24 cellular contexts compared by ENCODE assay signal in the genomic region with DNA sequence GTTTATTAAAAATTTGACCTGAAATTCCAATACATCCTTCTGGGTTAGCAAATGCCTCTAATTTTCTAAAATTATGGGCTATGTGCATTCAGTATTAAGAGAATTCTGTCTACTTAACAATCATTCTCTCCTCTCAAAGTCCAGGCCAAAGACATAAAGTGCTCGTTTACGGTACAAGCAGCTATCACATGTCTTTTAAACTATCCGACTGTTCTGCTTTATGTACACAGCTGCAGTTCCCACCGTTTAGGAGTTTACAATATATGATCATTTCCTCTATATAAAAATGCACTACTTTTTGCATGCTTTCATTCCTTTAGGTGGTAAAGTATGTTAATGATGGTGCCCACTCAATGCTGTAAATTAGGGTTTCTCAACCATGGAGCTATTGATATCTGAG.
"Had no signal": no experiment of that assay in that cellular context is flagged by ENCODE, and none has a peak within 500 bp of the region (broad histone marks: within the 10 kb centered on the region; RNA-seq: fewer than 3 reads in every experiment).

No MANE protein-coding gene starts in this region.

- ATAC-seq: effector memory CD8-positive, alpha-beta T cell; gastrocnemius medialis; heart right ventricle; left cardiac atrium; left ventricle myocardium superior; psoas muscle; right lobe of liver; stimulated activated naive B cell treated with anti-CD40 and anti-IgM and Interleukin-4, amounts not matched to agents 10 μg/mL and 1 μg/mL and 100 μg/mL, for 72 hours; stimulated activated naive CD8-positive, alpha-beta T cell treated with anti-CD3 and anti-CD28 coated beads, Interleukin-15, amount 100 ng/mL, for 72 hours had no signal

- H3K36me3 ChIP-seq: esophagus muscularis mucosa, gastrocnemius medialis, heart right ventricle, right lobe of liver, tibial nerve had no signal

- H3K4me3 ChIP-seq: esophagus muscularis mucosa, gastrocnemius medialis, heart right ventricle, lung, psoas muscle, right lobe of liver, testis, tibial nerve had no signal

- DNase-seq: effector memory CD8-positive, alpha-beta T cell; gastrocnemius medialis; heart right ventricle; immature natural killer cell; left cardiac atrium; left ventricle myocardium superior; mesenchymal stem cell; midbrain; naive B cell; occipital lobe; psoas muscle; retina; right lobe of liver; stimulated activated CD4-positive, alpha-beta T cell treated with anti-CD3 and anti-CD28 coated beads, Interleukin-4, amount 100 ng/mL, for 24 hours; stimulated activated naive B cell treated with anti-CD40 and anti-IgM and Interleukin-4, amounts not matched to agents 10 μg/mL and 1 μg/mL and 100 μg/mL, for 72 hours; stimulated activated naive CD8-positive, alpha-beta T cell treated with anti-CD3 and anti-CD28 coated beads, Interleukin-15, amount 100 ng/mL, for 72 hours; testis had no signal

- H3K9me3 ChIP-seq: esophagus muscularis mucosa, gastrocnemius medialis, heart right ventricle, psoas muscle, right lobe of liver, testis, tibial nerve had no signal

- H3K4me1 Mint-ChIP-seq: nephron had no signal

- H3K27ac ChIP-seq: epithelial cell of prostate, esophagus muscularis mucosa, gastrocnemius medialis, heart right ventricle, parathyroid adenoma, psoas muscle, right lobe of liver, testis, tibial nerve had no signal

- H3K4me3 Mint-ChIP-seq: dendritic cell treated with granulocyte-macrophage colony-stimulating factor and Interleukin-4, amounts not matched to agents 40 ng/mL and 50 ng/mL, for 4 days; effector memory CD8-positive, alpha-beta T cell; immature natural killer cell; naive B cell; nephron; stimulated activated naive B cell treated with anti-CD40 and anti-IgM and Interleukin-4, amounts not matched to agents 10 μg/mL and 1 μg/mL and 100 μg/mL, for 72 hours; stimulated activated naive CD8-positive, alpha-beta T cell treated with anti-CD3 and anti-CD28 coated beads, Interleukin-15, amount 100 ng/mL, for 72 hours had no signal

- H3K36me3 Mint-ChIP-seq: immature natural killer cell had no signal

- H3K4me1 ChIP-seq: gastrocnemius medialis, psoas muscle, right lobe of liver, testis had no signal

- H3K9me3 Mint-ChIP-seq: dendritic cell treated with granulocyte-macrophage colony-stimulating factor and Interleukin-4, amounts not matched to agents 40 ng/mL and 50 ng/mL, for 4 days; effector memory CD8-positive, alpha-beta T cell; immature natural killer cell; naive B cell; nephron; stimulated activated naive CD8-positive, alpha-beta T cell treated with anti-CD3 and anti-CD28 coated beads, Interleukin-15, amount 100 ng/mL, for 72 hours had no signal

- H3K27ac Mint-ChIP-seq: dendritic cell treated with granulocyte-macrophage colony-stimulating factor and Interleukin-4, amounts not matched to agents 40 ng/mL and 50 ng/mL, for 4 days; effector memory CD8-positive, alpha-beta T cell; immature natural killer cell; nephron; stimulated activated naive B cell treated with anti-CD40 and anti-IgM and Interleukin-4, amounts not matched to agents 10 μg/mL and 1 μg/mL and 100 μg/mL, for 72 hours; stimulated activated naive CD8-positive, alpha-beta T cell treated with anti-CD3 and anti-CD28 coated beads, Interleukin-15, amount 100 ng/mL, for 72 hours had no signal

- H2AFZ ChIP-seq: parathyroid adenoma had no signal

- H3K27me3 ChIP-seq: esophagus muscularis mucosa, gastrocnemius medialis, heart right ventricle, right lobe of liver, testis, tibial nerve had no signal
